ENCODE assay signal across 22 cellular contexts in genomic region chr7:30165590-30165989, GRCh38. TPM values are rescaled to one million over a fixed set of nuclear protein-coding genes. Genes with fewer than 3 reads are reported as not detected.
A peak's percentile ranks its signal among the peaks of the same experiment; 100 is the strongest.
DNase-seq lines count a peak whose midpoint lies in the region; ATAC-seq and TF ChIP-seq lines count a peak whose summit lies in the region.
"Had no signal": no experiment of that assay in that cellular context is flagged by ENCODE, and none has a peak within 500 bp of the region (broad histone marks: within the 10 kb centered on the region; RNA-seq: fewer than 3 reads in every experiment).

No MANE protein-coding gene starts in this region.

- TF ChIP-seq CTCF in PC-3 (conservative IDR thresholded peaks at IDR 0.05; ENCODE audit: low read depth, low read length) (no peak), type B pancreatic cell (conservative IDR thresholded peaks at IDR 0.05) (no peak), natural killer cell (IDR thresholded peaks at IDR 0.05) (no peak)

- intact Hi-C loops in PC-3 (cut with micrococcal nuclease) = loop anchor here (2.0 to 10.0 kb wide), 3 partner anchors 61 to 339 kb away; partner anchors contain the start of gene GGCT
- intact Hi-C loops in natural killer cell (cut with micrococcal nuclease) = loop anchor here (2.0 to 10.0 kb wide), 2 partner anchors 247 to 339 kb away; partner anchors contain the start of gene GGCT

- H3F3A ChIP-seq in PC-3 (ENCODE audit: low read length, unreplicated experiment) = no peaks in the 10 kb centered on the region

- H3K9ac ChIP-seq in PC-3 (ENCODE audit: low read length) (peak overlapping the region; percentile 54), mucosa of rectum (ENCODE audit: low read depth in 1 of 2, low read length in 2 of 2) (no peak overlapping the region)

- H2AFZ ChIP-seq in PC-3 (ENCODE audit: low read length) = peak overlapping the region; percentile 37

- no peaks in the 10 kb centered on the region for H3K27me3 ChIP-seq in PC-3 (ENCODE audit: low read length)
- no peaks in the 10 kb centered on the region for H3K27me3 ChIP-seq in mucosa of rectum (ENCODE audit: control insufficient read depth in 2 of 2, insufficient read depth in 2 of 2, low read length in 2 of 2)
- H3K27me3 ChIP-seq: sigmoid colon had no signal

- BruUV-seq in PC-3 (replicated peaks; lab: Mats Ljungman, UMichigan) = no TSS peak

- POLR2A ChIA-PET in PC-3 (lab: Charles Lee; ENCODE audit: unreplicated experiment) = no interaction called here

- H3K4me3 Mint-ChIP-seq in type B pancreatic cell = peak overlapping the region; percentile 48
- no peak overlapping the region for H3K4me3 Mint-ChIP-seq in natural killer cell
- H3K4me3 Mint-ChIP-seq: activated CD4-positive, alpha-beta T cell treated with anti-CD3 and anti-CD28 coated beads for 36 hours; activated CD8-positive, alpha-beta T cell treated with anti-CD3 and anti-CD28 coated beads, Interleukin-2, amount 10 ng/mL, durations not matched to agents 7 days and 5 days; activated naive CD8-positive, alpha-beta T cell; stimulated activated naive B cell treated with anti-CD40 and anti-IgM and Interleukin-4, amounts not matched to agents 10 μg/mL and 1 μg/mL and 100 μg/mL, for 72 hours; T-helper 1 cell treated with Interleukin-12 subunit alpha and Interleukin-12 subunit beta and Interleukin-4 antibody, amounts not matched to agents 30 μg/mL and 1 μg/mL, for 36 hours had no signal

- ATAC-seq in PC-3 = peak; percentile 41
- ATAC-seq in natural killer cell = no peak
- ATAC-seq: activated CD4-positive, alpha-beta T cell treated with anti-CD3 and anti-CD28 coated beads for 36 hours; activated CD8-positive, alpha-beta T cell treated with anti-CD3 and anti-CD28 coated beads, Interleukin-2, amount 10 ng/mL, durations not matched to agents 7 days and 5 days; psoas muscle; stimulated activated naive B cell treated with anti-CD40 and anti-IgM and Interleukin-4, amounts not matched to agents 10 μg/mL and 1 μg/mL and 100 μg/mL, for 72 hours had no signal

- no peaks in the 10 kb centered on the region for H3K79me2 ChIP-seq in PC-3 (ENCODE audit: low read length)

- no peaks in the 10 kb centered on the region for H3K9me2 ChIP-seq in PC-3 (replicated peaks; ENCODE audit: low read length)

- H4K20me1 ChIP-seq in PC-3 (ENCODE audit: low read length) = no peaks in the 10 kb centered on the region

- H3K36me3 ChIP-seq in PC-3 (ENCODE audit: low read depth, low read length) (no peaks in the 10 kb centered on the region), mucosa of rectum (ENCODE audit: control insufficient read depth in 2 of 2, insufficient read depth in 2 of 2, low read length in 2 of 2) (no peaks in the 10 kb centered on the region)
- H3K36me3 ChIP-seq: sigmoid colon had no signal

- H3K27ac Mint-ChIP-seq in type B pancreatic cell = peak overlapping the region; percentile 92
- no peak overlapping the region for H3K27ac Mint-ChIP-seq in natural killer cell
- H3K27ac Mint-ChIP-seq: activated CD4-positive, alpha-beta T cell treated with anti-CD3 and anti-CD28 coated beads for 36 hours; activated CD8-positive, alpha-beta T cell treated with anti-CD3 and anti-CD28 coated beads, Interleukin-2, amount 10 ng/mL, durations not matched to agents 7 days and 5 days; activated naive CD8-positive, alpha-beta T cell; T-helper 1 cell treated with Interleukin-12 subunit alpha and Interleukin-12 subunit beta and Interleukin-4 antibody, amounts not matched to agents 30 μg/mL and 1 μg/mL, for 36 hours had no signal

- peaks cover 60% of the 10 kb centered on the region for H3K4me1 Mint-ChIP-seq in type B pancreatic cell (ENCODE audit: unreplicated experiment)
- peaks cover 31 to 38% of the 10 kb centered on the region in 2 donors for H3K4me1 Mint-ChIP-seq in natural killer cell

- H3K9me3 Mint-ChIP-seq in type B pancreatic cell (no peaks in the 10 kb centered on the region), natural killer cell (no peaks in the 10 kb centered on the region)
- H3K9me3 Mint-ChIP-seq: stimulated activated naive B cell treated with anti-CD40 and anti-IgM and Interleukin-4, amounts not matched to agents 10 μg/mL and 1 μg/mL and 100 μg/mL, for 72 hours; T-helper 1 cell treated with Interleukin-12 subunit alpha and Interleukin-12 subunit beta and Interleukin-4 antibody, amounts not matched to agents 30 μg/mL and 1 μg/mL, for 36 hours had no signal

- H3K4me3 ChIP-seq in PC-3 (ENCODE audit: low read length) (peak overlapping the region; percentile 16; the same call in 1 of the 2 replicates), mucosa of rectum (ENCODE audit: low read length in 2 of 2) (no peak overlapping the region)
- H3K4me3 ChIP-seq: lung, psoas muscle, sigmoid colon, SK-N-MC had no signal

- peak overlapping the region; percentile 84 for H3K4me2 ChIP-seq in PC-3 (ENCODE audit: low read length)

- H3K9me3 ChIP-seq in PC-3 (ENCODE audit: low read length) = no peaks in the 10 kb centered on the region
- H3K9me3 ChIP-seq in mucosa of rectum (ENCODE audit: control insufficient read depth in 2 of 2, low read length in 2 of 2) = no peaks in the 10 kb centered on the region
- H3K9me3 ChIP-seq: Caco-2, psoas muscle, sigmoid colon had no signal

- H3K36me3 Mint-ChIP-seq in type B pancreatic cell = no peaks in the 10 kb centered on the region
- H3K36me3 Mint-ChIP-seq in natural killer cell = no peaks in the 10 kb centered on the region
- H3K36me3 Mint-ChIP-seq: activated naive CD8-positive, alpha-beta T cell; stimulated activated naive B cell treated with anti-CD40 and anti-IgM and Interleukin-4, amounts not matched to agents 10 μg/mL and 1 μg/mL and 100 μg/mL, for 72 hours had no signal

- H3K27ac ChIP-seq in PC-3 (ENCODE audit: low read length) (peak overlapping the region; percentile 84), epithelial cell of prostate (peak overlapping the region; percentile 98), mucosa of rectum (ENCODE audit: low read depth in 2 of 2, low read length in 2 of 2) (peak overlapping the region; percentile 29 to 40)
- H3K27ac ChIP-seq: psoas muscle, sigmoid colon, SK-N-MC had no signal

- no peaks in the 10 kb centered on the region for H3K27me3 Mint-ChIP-seq in type B pancreatic cell
- H3K27me3 Mint-ChIP-seq in natural killer cell (ENCODE audit: low read depth in 2 of 2) = no peaks in the 10 kb centered on the region
- H3K27me3 Mint-ChIP-seq: activated CD4-positive, alpha-beta T cell treated with anti-CD3 and anti-CD28 coated beads for 36 hours; activated naive CD8-positive, alpha-beta T cell had no signal

- H3K4me1 ChIP-seq in PC-3 (ENCODE audit: insufficient read depth, low read length) (peaks cover 64% of the 10 kb centered on the region), mucosa of rectum (ENCODE audit: control insufficient read depth in 2 of 2, insufficient read depth in 2 of 2, low read length in 2 of 2) (peaks cover 15 to 17% of the 10 kb centered on the region in 2 donors)

- peak; percentile 61 for DNase-seq in PC-3
- DNase-seq in epithelial cell of prostate (ENCODE audit: low read depth, low spot score) = no peak
- no peak for DNase-seq in type B pancreatic cell (ENCODE audit: extremely low spot score, unreplicated experiment)
- no peak for DNase-seq in natural killer cell
- DNase-seq in SKM-1 (lab: John Stamatoyannopoulos, UW; ENCODE audit: unreplicated experiment) = no peak
- no peak for DNase-seq in middle frontal gyrus (ENCODE audit: extremely low spot score, low spot score)
- DNase-seq: activated CD4-positive, alpha-beta T cell treated with anti-CD3 and anti-CD28 coated beads for 36 hours; activated CD8-positive, alpha-beta T cell treated with anti-CD3 and anti-CD28 coated beads, Interleukin-2, amount 10 ng/mL, durations not matched to agents 7 days and 5 days; NCI-H1930; NCI-H226; NCI-H748 treated with DMSO at 0.1 percent for 48 hours; psoas muscle; RPMI8226; sigmoid colon; stimulated activated CD4-positive, alpha-beta T cell treated with anti-CD3 and anti-CD28 coated beads, Interleukin-15, amount 100 ng/mL, for 24 hours; stimulated activated naive B cell treated with anti-CD40 and anti-IgM and Interleukin-4, amounts not matched to agents 10 μg/mL and 1 μg/mL and 100 μg/mL, for 72 hours had no signal

- CTCF ChIA-PET in PC-3 (lab: Charles Lee) = no interaction called here

RNA-seq across cellular contexts. Expression of gene MTURN, which starts 30.8 kb away (rescaled TPM):
- total RNA-seq in PC-3 (2014; rRNA removed) = 5.4 and 6.3 TPM in 2 replicates
- 16.6 and 23.3 TPM in 2 replicates for total RNA-seq in type B pancreatic cell (ENCODE audit: low replicate concordance)
- total RNA-seq in natural killer cell = 10 to 100 TPM; 31.6 to 37.3 (median 32.8) TPM

Comparison
In these comparisons a context has a peak if more than half of its experiments do, and no peak if none do; other contexts are left out.
1. H3K27ac ChIP-seq: peak in every context shown above with its lines; median percentile 98 in epithelial cell of prostate; 84 in PC-3; 34 in mucosa of rectum.